ENCODE assay signal across 8 cellular contexts in genomic region chr1:84690397-84691138, GRCh38. TPM values are rescaled to one million over a fixed set of nuclear protein-coding genes. Genes with fewer than 3 reads are reported as not detected.
A peak's percentile ranks its signal among the peaks of the same experiment; 100 is the strongest.
DNase-seq lines count a peak whose midpoint lies in the region; ATAC-seq and TF ChIP-seq lines count a peak whose summit lies in the region.

TSS of gene SSX2IP (minus strand) at chr1:84690461. CDS start at chr1:84671219, 19,242 bp downstream.

- H4K20me1 ChIP-seq in SU-DHL-6 (ENCODE audit: low read depth, low read length) = peaks cover 20% of the 10 kb centered on the region; the same call in 1 of the 2 replicates

- H3K4me3 ChIP-seq in GM12875 (ENCODE audit: low read depth, low read length) (peak within 1 kb of the TSS; percentile 80), SU-DHL-6 (ENCODE audit: insufficient read depth, low read length, poor library complexity, severe bottlenecking) (peak within 1 kb of the TSS; percentile 73), ovary (peak within 1 kb of the TSS; percentile 90), thyroid gland (replicated peaks in 1 of 3) (peak within 1 kb of the TSS; percentile 55 to 91 (median 55))

- peak within 1 kb of the TSS; percentile 98 for H2AFZ ChIP-seq in SU-DHL-6 (ENCODE audit: low read depth, low read length, severe bottlenecking)

- H3K36me3 ChIP-seq in SU-DHL-6 (ENCODE audit: low read length) (no peaks in the 10 kb centered on the region), ovary (no peaks in the 10 kb centered on the region), thyroid gland (no peaks in the 10 kb centered on the region)

- TF ChIP-seq CTCF in GM12875 (IDR thresholded peaks at IDR 0.05; ENCODE audit: borderline replicate concordance, insufficient read depth, low read depth, low read length) (no peak), SU-DHL-6 (IDR thresholded peaks at IDR 0.05; ENCODE audit: insufficient read depth, low read length, poor library complexity, severe bottlenecking) (no peak), ovary (IDR thresholded peaks at IDR 0.05) (no peak), thyroid gland (IDR thresholded peaks at IDR 0.05) (no peak)

- H3K9me2 ChIP-seq in SU-DHL-6 (replicated peaks; ENCODE audit: insufficient read depth, low read length) = no peaks in the 10 kb centered on the region

- ATAC-seq in HG02763 (IDR thresholded peaks at IDR 0.05; ENCODE audit: unreplicated experiment) (peak; percentile 97), Right ventricle myocardium superior (ENCODE audit: poor library complexity) (peak; percentile 98)

- TF ChIP-seq POLR2A in ovary (IDR thresholded peaks at IDR 0.05) (no peak), thyroid gland (IDR thresholded peaks at IDR 0.05) (peak; percentile 33 to 82)

- 1% methylated on average over 34 to 68 of the region's 68 CpGs for WGBS in ovary, 3 donors
- WGBS in thyroid gland, 2 donors = 1% methylated on average over 22 to 33 of the region's 68 CpGs

- intact Hi-C loops in Right ventricle myocardium superior (cut with DNase I) = no loop called here
- intact Hi-C loops in ovary (cut with DNase I) = no loop called here
- intact Hi-C loops in thyroid gland (cut with DNase I) = no loop called here

- H3K27me3 ChIP-seq in SU-DHL-6 (ENCODE audit: low read length) = no peaks in the 10 kb centered on the region
- no peaks in the 10 kb centered on the region for H3K27me3 ChIP-seq in ovary
- no peaks in the 10 kb centered on the region for H3K27me3 ChIP-seq in thyroid gland

- 0 out of 2 replicates have a peak, but pooled peaks cover 9% of the 10 kb centered on the region for H3F3A ChIP-seq in SU-DHL-6 (ENCODE audit: insufficient read depth)

- H3K4me2 ChIP-seq in SU-DHL-6 (ENCODE audit: low read depth, low read length, poor library complexity, severe bottlenecking) = peak within 1 kb of the TSS; percentile 92

- H3K79me2 ChIP-seq in SU-DHL-6 (ENCODE audit: insufficient read depth, low read length) = peaks cover 26% of the 10 kb centered on the region; the same call in 1 of the 2 replicates

- TF ChIP-seq EP300 in ovary (IDR thresholded peaks at IDR 0.05) = no peak

- peak within 1 kb of the TSS; percentile 66 for H3K9ac ChIP-seq in SU-DHL-6 (ENCODE audit: low read length)

- DNase-seq in NCI-H1417 (lab: John Stamatoyannopoulos, UW) = peak; percentile 98 to 99 (median 98)
- DNase-seq in activated naive CD8-positive, alpha-beta T cell treated with anti-CD3 and anti-CD28 coated beads, Interleukin-2, amount 50 U/mL, for 16 hours (ENCODE audit: low read depth, low spot score) = peak; percentile 99
- DNase-seq in Right ventricle myocardium superior = peak; percentile 98
- DNase-seq in ovary = peak; percentile 97 to 99 (median 99)
- DNase-seq in thyroid gland = peak; percentile 98 to 99

- H3K9me3 ChIP-seq in SU-DHL-6 (ENCODE audit: insufficient read depth, low read length) (no peaks in the 10 kb centered on the region), ovary (no peaks in the 10 kb centered on the region), thyroid gland (no peaks in the 10 kb centered on the region)

- H3K27ac ChIP-seq in SU-DHL-6 (ENCODE audit: low read depth, low read length) (no peak within 1 kb of the TSS), ovary (peak within 1 kb of the TSS; percentile 40 to 78), thyroid gland (peak within 1 kb of the TSS; percentile 26 to 78 (median 62))

- H3K4me1 ChIP-seq in ovary (ENCODE audit: insufficient read depth) = peaks cover 1% of the 10 kb centered on the region
- H3K4me1 ChIP-seq in thyroid gland = peaks cover 6 to 7% of the 10 kb centered on the region in 2 donors

RNA-seq across cellular contexts. Expression of gene SSX2IP, which starts in this region (rescaled TPM):
- total RNA-seq in Right ventricle myocardium superior (10.0 TPM), ovary (1 to 10 TPM; 1.4 to 8.5 (median 5.0) TPM), thyroid gland (10 to 100 TPM in 1 of 4 donors, 1 to 10 TPM in 3; 9.0 to 11.4 (median 9.5) TPM)
- 1 to 10 TPM; 1.1 to 4.5 TPM for polyA plus RNA-seq in ovary
